In the genomic region with DNA sequence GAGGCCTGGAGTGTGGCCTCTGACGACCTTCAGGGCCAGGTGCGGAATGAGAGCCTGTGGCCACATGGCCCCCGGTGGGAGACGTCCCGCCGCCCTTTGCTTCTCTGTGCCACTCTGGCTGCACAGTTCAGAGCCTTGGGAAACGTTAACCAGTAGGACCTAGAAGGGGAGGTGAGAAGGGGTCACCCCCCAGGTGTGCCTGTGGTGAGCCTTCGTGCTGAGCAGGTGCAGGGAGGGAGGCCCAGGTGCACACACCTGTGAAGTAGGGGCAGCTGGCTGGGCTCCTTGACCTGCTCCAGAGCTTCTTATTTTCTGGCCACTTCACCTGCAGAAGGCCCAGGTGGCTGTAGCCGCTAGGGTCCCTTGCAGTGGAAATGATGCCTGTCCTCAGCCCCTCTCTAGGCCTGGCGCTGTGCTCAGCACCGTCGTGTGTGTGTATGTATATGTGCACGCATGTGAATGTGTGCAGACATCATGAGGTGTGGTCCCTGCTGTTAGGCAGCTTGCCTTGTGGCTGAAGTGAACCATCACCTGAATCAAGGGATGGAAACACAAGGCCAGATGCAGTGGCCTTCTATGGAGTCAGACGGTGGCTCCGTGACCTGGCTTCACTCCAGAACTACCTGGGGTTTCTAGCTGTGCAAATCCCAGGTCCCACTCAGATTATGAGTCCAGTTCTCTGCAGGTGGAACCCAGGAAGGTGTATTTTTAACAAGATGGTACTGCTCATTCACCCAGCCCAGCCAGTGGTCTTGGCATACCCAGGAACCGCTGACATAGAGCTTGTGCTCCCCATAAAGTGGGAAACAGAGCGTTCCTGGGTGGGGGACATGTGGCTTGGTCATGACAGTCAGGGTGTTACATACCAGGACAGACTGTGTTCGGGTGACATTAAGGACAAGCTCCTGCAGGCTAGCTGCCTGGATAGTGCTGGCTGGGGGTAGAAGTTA, we compare ENCODE assay signal across 16 cellular contexts. TPM values are rescaled to one million over a fixed set of nuclear protein-coding genes. Genes with fewer than 3 reads are reported as not detected.
"Had no signal": no experiment of that assay in that cellular context is flagged by ENCODE, and none has a peak within 500 bp of the region (broad histone marks: within the 10 kb centered on the region; RNA-seq: fewer than 3 reads in every experiment).

No MANE protein-coding gene starts in this region.

RNA-seq across cellular contexts. Expression of a gene that starts 15.6 kb away (rescaled TPM):
- total RNA-seq: activated B cell treated with CpG ODN at 0.5 μM for 24 hours; activated CD8-positive, alpha-beta T cell treated with anti-CD3 and anti-CD28 coated beads for 36 hours; activated T-cell treated with anti-CD3 and anti-CD28 coated beads, Interleukin-2, amount 50 U/mL, for 4 hours; activated T-helper 17 cell treated with anti-CD3 and anti-CD28 coated beads, Interleukin-2, amount 50 U/mL, for 72 hours; body of pancreas; cardiac muscle cell; colonic mucosa; dermis microvascular lymphatic vessel endothelial cell; epithelial cell of proximal tubule; esophagus squamous epithelium; fibroblast of lung; fibroblast of villous mesenchyme; gastroesophageal sphincter; glomerular endothelial cell; T-helper 17 cell had no signal
- polyA plus RNA-seq: adipose tissue, cardiac muscle cell, fibroblast of lung had no signal
